In genomic region chr7:100437150-100438100, GRCh38 we compare ENCODE assay signal across 9 cellular contexts. TPM values are rescaled to one million over a fixed set of nuclear protein-coding genes. Genes with fewer than 3 reads are reported as not detected.
DNase-seq lines count a peak whose midpoint lies in the region; ATAC-seq and TF ChIP-seq lines count a peak whose summit lies in the region.
"Had no signal": no experiment of that assay in that cellular context is flagged by ENCODE, and none has a peak within 500 bp of the region (broad histone marks: within the 10 kb centered on the region; RNA-seq: fewer than 3 reads in every experiment).

No MANE protein-coding gene starts in this region.

- TF ChIP-seq CTCF in C4-2B (conservative IDR thresholded peaks at IDR 0.05) (no peak), OCI-LY1 (IDR thresholded peaks at IDR 0.05; ENCODE audit: low read length) (no peak), neural progenitor cell (IDR thresholded peaks at IDR 0.05) (no peak)

- peaks cover 46% of the 10 kb centered on the region for H3K36me3 Mint-ChIP-seq in effector memory CD8-positive, alpha-beta T cell (ENCODE audit: insufficient read depth)
- H3K36me3 Mint-ChIP-seq in neural progenitor cell: peaks cover 23% of the 10 kb centered on the region

- H3K4me3 ChIP-seq in OCI-LY1 (ENCODE audit: low read depth, low read length, poor library complexity, severe bottlenecking): peak overlapping the region; percentile 84
- no peak overlapping the region for H3K4me3 ChIP-seq in neural progenitor cell

- H3K27ac Mint-ChIP-seq in effector memory CD8-positive, alpha-beta T cell: peak overlapping the region in 1 of 2 donors; percentile 99
- H3K27ac Mint-ChIP-seq in neural progenitor cell: peak overlapping the region; percentile 7

- no peak for ATAC-seq in effector memory CD8-positive, alpha-beta T cell (replicated peaks)
- no peak for ATAC-seq in HG03565 (IDR thresholded peaks at IDR 0.05; ENCODE audit: unreplicated experiment)
- ATAC-seq in HG02571 (IDR thresholded peaks at IDR 0.05; ENCODE audit: unreplicated experiment): no peak

- H3F3A ChIP-seq in OCI-LY1 (ENCODE audit: insufficient read depth, low read length) (0 out of 2 replicates have a peak, but pooled peaks cover 5% of the 10 kb centered on the region), neural progenitor cell (ENCODE audit: low read depth) (peaks cover 47% of the 10 kb centered on the region)

- H3K4me3 Mint-ChIP-seq in effector memory CD8-positive, alpha-beta T cell: peak overlapping the region; percentile 96 to 99
- peak overlapping the region; percentile 42 for H3K4me3 Mint-ChIP-seq in neural progenitor cell

- H3K79me2 ChIP-seq in OCI-LY1 (ENCODE audit: insufficient read depth, low read length): peaks cover 6% of the 10 kb centered on the region; the same call in 1 of the 2 replicates
- H3K79me2 ChIP-seq in neural progenitor cell (ENCODE audit: low read depth): peaks cover 34% of the 10 kb centered on the region

- H3K27me3 ChIP-seq in OCI-LY1 (ENCODE audit: insufficient read depth, low read length) (no peaks in the 10 kb centered on the region), neural progenitor cell (no peaks in the 10 kb centered on the region)

- peaks cover 24 to 29% of the 10 kb centered on the region in 2 donors for H3K4me1 Mint-ChIP-seq in effector memory CD8-positive, alpha-beta T cell (ENCODE audit: low read depth in 2 of 2)
- peaks cover 30% of the 10 kb centered on the region for H3K4me1 Mint-ChIP-seq in neural progenitor cell

- peak overlapping the region; percentile 96 for H3K27ac ChIP-seq in C4-2B
- H3K27ac ChIP-seq in OCI-LY1 (ENCODE audit: low read depth, low read length, poor library complexity, severe bottlenecking): peak overlapping the region; percentile 65
- H3K27ac ChIP-seq in neural progenitor cell: no peak overlapping the region

- DNase-seq in effector memory CD8-positive, alpha-beta T cell: no peak
- DNase-seq in neural progenitor cell (ENCODE audit: low spot score) (no peak), DMS 273 treated with DMSO at 0.1 percent for 48 hours (lab: John Stamatoyannopoulos, UW) (no peak), NCI-H2171 treated with DMSO at 0.1 percent for 48 hours (lab: John Stamatoyannopoulos, UW) (no peak)

- H3K9ac ChIP-seq in OCI-LY1 (ENCODE audit: low read length) (peak overlapping the region; percentile 65; the same call in 1 of the 2 replicates), neural progenitor cell (no peak overlapping the region)

- H2AFZ ChIP-seq in OCI-LY1 (ENCODE audit: low read length) (no peak overlapping the region), neural progenitor cell (replicated peaks) (no peak overlapping the region)

- H3K9me3 Mint-ChIP-seq in effector memory CD8-positive, alpha-beta T cell: no peaks in the 10 kb centered on the region
- no peaks in the 10 kb centered on the region for H3K9me3 Mint-ChIP-seq in neural progenitor cell

- H4K20me1 ChIP-seq in OCI-LY1 (ENCODE audit: insufficient read depth, low read length) (no peaks in the 10 kb centered on the region), neural progenitor cell (ENCODE audit: low read depth) (peaks cover 32% of the 10 kb centered on the region)

- H3K9me3 ChIP-seq in OCI-LY1 (ENCODE audit: low read length) (no peaks in the 10 kb centered on the region), neural progenitor cell (ENCODE audit: low read depth) (no peaks in the 10 kb centered on the region)

- H3K4me1 ChIP-seq in OCI-LY1 (ENCODE audit: insufficient read depth, low read length, severe bottlenecking) (peaks cover 37% of the 10 kb centered on the region), neural progenitor cell (peaks cover 12% of the 10 kb centered on the region)

- peaks cover 34% of the 10 kb centered on the region for H3K36me3 ChIP-seq in OCI-LY1 (ENCODE audit: insufficient read depth, low read length)
- H3K36me3 ChIP-seq in neural progenitor cell: no peaks in the 10 kb centered on the region

- H3K4me2 ChIP-seq in OCI-LY1 (ENCODE audit: low read length) (peak overlapping the region; percentile 93; the same call in 1 of the 2 replicates), neural progenitor cell (no peak overlapping the region)

- no peaks in the 10 kb centered on the region for H3K9me2 ChIP-seq in OCI-LY1 (ENCODE audit: low read depth, low read length)

- H3K27me3 Mint-ChIP-seq in effector memory CD8-positive, alpha-beta T cell: no peaks in the 10 kb centered on the region
- peaks cover 2% of the 10 kb centered on the region for H3K27me3 Mint-ChIP-seq in neural progenitor cell (ENCODE audit: insufficient read depth, low read depth)

RNA-seq across cellular contexts. Expression of gene PPP1R35, which starts 1.1 kb away (rescaled TPM):
- 7.3 and 33.0 TPM in 2 replicates for total RNA-seq in neural progenitor cell (ENCODE audit: low replicate concordance)

RNA-seq across cellular contexts. Expression of gene MEPCE, which starts 7.8 kb away (rescaled TPM):
- total RNA-seq in neural progenitor cell (ENCODE audit: low replicate concordance): 16.4 and 42.6 TPM in 2 replicates

RNA-seq across cellular contexts. Expression of gene ZCWPW1, which starts 8.9 kb away (rescaled TPM):
- total RNA-seq in neural progenitor cell (ENCODE audit: low replicate concordance): 1.4 and 1.8 TPM in 2 replicates

RNA-seq across cellular contexts. Expression of gene SPACDR, which starts 26.6 kb away (rescaled TPM):
- total RNA-seq in neural progenitor cell (ENCODE audit: low replicate concordance): 0.71 TPM in 1 of 2 replicates, not detected in the other
- total RNA-seq: glomerular endothelial cell had no signal

RNA-seq across cellular contexts. Expression of gene TSC22D4, which starts 41.6 kb away (rescaled TPM):
- total RNA-seq in neural progenitor cell (ENCODE audit: low replicate concordance): 11.0 and 17.6 TPM in 2 replicates
